In genomic region chr17:22217135-22217534, GRCh38 we compare ENCODE assay signal across 16 cellular contexts.
DNase-seq lines count a peak whose midpoint lies in the region; ATAC-seq, FAIRE-seq and TF ChIP-seq lines count a peak whose summit lies in the region.
"Had no signal": no experiment of that assay in that cellular context is flagged by ENCODE, and none has a peak within 500 bp of the region (broad histone marks: within the 10 kb centered on the region; RNA-seq: fewer than 3 reads in every experiment).

No MANE protein-coding gene starts in this region.

- no peak overlapping the region for H2BK120ac ChIP-seq in H1 (replicated peaks; ENCODE audit: low read depth, low read length)

- H3K79me2 ChIP-seq in H1 (ENCODE audit: control insufficient read depth in 1 of 2, insufficient read depth in 2 of 2, low read length in 2 of 2), result no peaks in the 10 kb centered on the region
- H3K79me2 ChIP-seq in osteoblast (ENCODE audit: insufficient read depth, low read length), result no peaks in the 10 kb centered on the region

- no peaks in the 10 kb centered on the region for H3K79me1 ChIP-seq in H1 (ENCODE audit: low read depth, low read length)

- 90% methylated on average over 27 of the region's 27 CpGs; no CpG with 5 or more reads in 1 of the 2 experiments for WGBS in H1 (ENCODE audit: extremely low coverage in 1 of 2, insufficient coverage in 1 of 2, insufficient read length in 1 of 2, insufficient replicate concordance in 2 of 2, low coverage in 1 of 2, low lambda C conversion rate in 2 of 2, missing lambda C conversion rate in 1 of 2), 2 experiments
- WGBS in testis, 2 donors, result 40 to 41% methylated on average over 27 of the region's 27 CpGs

- no peak overlapping the region for H3K18ac ChIP-seq in H1 (ENCODE audit: extremely low read depth, low read length)

- H4K20me1 ChIP-seq in H1 (replicated peaks in 1 of 2; ENCODE audit: control insufficient read depth in 1 of 2, insufficient read depth in 2 of 2, low read length in 2 of 2), result no peaks in the 10 kb centered on the region
- no peaks in the 10 kb centered on the region for H4K20me1 ChIP-seq in osteoblast (ENCODE audit: insufficient read depth, low read length)

- H2BK12ac ChIP-seq in H1 (ENCODE audit: low read depth, low read length), result no peak overlapping the region

- no peak overlapping the region for H4K91ac ChIP-seq in H1 (replicated peaks; ENCODE audit: insufficient read length, low read length)

- no peak for TF ChIP-seq RAD21 in H1 (IDR thresholded peaks at IDR 0.05 in 1 of 2, conservative IDR thresholded peaks at IDR 0.05 in 1 of 2; ENCODE audit: low read depth in 2 of 2, low read length in 2 of 2)

- ATAC-seq in foreskin keratinocyte (no peak), HG03460 (IDR thresholded peaks at IDR 0.05; ENCODE audit: unreplicated experiment) (no peak)

- intact Hi-C loops in testis (cut with DNase I; ENCODE audit: low total_unique reads), result no loop called here

- no peaks in the 10 kb centered on the region for H3K23me2 ChIP-seq in H1 (ENCODE audit: low read depth, low read length)

- H3K23ac ChIP-seq in H1 (ENCODE audit: insufficient read length), result no peak overlapping the region

- H2BK20ac ChIP-seq in H1 (ENCODE audit: low read length), result no peak overlapping the region

- no peak for FAIRE-seq in H1 (lab: Jason Lieb, UNC)

- TF ChIP-seq CTCF in H1 (IDR thresholded peaks at IDR 0.05; ENCODE audit: control extremely low read depth in 1 of 3, insufficient read depth in 1 of 3, low read depth in 1 of 3, low read length in 3 of 3) (no peak), testis (IDR thresholded peaks at IDR 0.05) (no peak), foreskin keratinocyte (conservative IDR thresholded peaks at IDR 0.05) (no peak), osteoblast (IDR thresholded peaks at IDR 0.05; ENCODE audit: extremely low read depth, low read depth, low read length) (no peak)

- no peak overlapping the region for H4K5ac ChIP-seq in H1 (ENCODE audit: insufficient read length, low read depth, low read length)

- H3K4ac ChIP-seq in H1 (replicated peaks; ENCODE audit: insufficient read length, low read depth, low read length), result no peak overlapping the region

- POLR2A ChIA-PET in H1 (lab: Charles Lee; ENCODE audit: partially characterized antibody), result no interaction called here

- no peak overlapping the region for H3K56ac ChIP-seq in H1 (replicated peaks; ENCODE audit: insufficient read length, low read depth, low read length)

- CTCF ChIA-PET in H1 (lab: Charles Lee; ENCODE audit: partially characterized antibody), result no interaction called here

- H2BK5ac ChIP-seq in H1 (ENCODE audit: low read depth, low read length), result no peak overlapping the region

- no peaks in the 10 kb centered on the region for H3K27me3 ChIP-seq in H7 (ENCODE audit: control insufficient read depth, insufficient read depth, low read length)
- no peaks in the 10 kb centered on the region for H3K27me3 ChIP-seq in H1 (replicated peaks in 1 of 4; ENCODE audit: control insufficient read depth in 3 of 4, extremely low read depth in 1 of 4, insufficient read depth in 3 of 4, low read length in 3 of 4)
- no peaks in the 10 kb centered on the region for H3K27me3 ChIP-seq in iPS-20b (ENCODE audit: insufficient read depth, low read length)
- H3K27me3 ChIP-seq in testis, result no peaks in the 10 kb centered on the region
- no peaks in the 10 kb centered on the region for H3K27me3 ChIP-seq in foreskin keratinocyte
- no peaks in the 10 kb centered on the region for H3K27me3 ChIP-seq in osteoblast (ENCODE audit: insufficient read depth, low read length)
- H3K27me3 ChIP-seq: SJSA1 had no signal

- no peak overlapping the region for H2AK5ac ChIP-seq in H1 (ENCODE audit: low read depth, low read length)

- H3K27ac ChIP-seq in H1 (ENCODE audit: low read depth, low read length) (no peak overlapping the region), iPS-20b (ENCODE audit: low read length) (no peak overlapping the region), testis (no peak overlapping the region), foreskin keratinocyte (no peak overlapping the region), osteoblast (ENCODE audit: low read depth, low read length) (no peak overlapping the region)
- H3K27ac ChIP-seq: GM23248, PC-9, SJSA1 had no signal

- TF ChIP-seq POLR2A in H1 (IDR thresholded peaks at IDR 0.05; ENCODE audit: control extremely low read depth in 1 of 2, low read depth in 2 of 2, low read length in 2 of 2) (no peak), testis (IDR thresholded peaks at IDR 0.05) (no peak)

- H2AFZ ChIP-seq in H1 (ENCODE audit: low read length) (no peak overlapping the region), osteoblast (ENCODE audit: low read length) (no peak overlapping the region)
- H2AFZ ChIP-seq: GM23248, PC-9 had no signal

- H3K4me1 ChIP-seq in H1 (replicated peaks in 1 of 4; ENCODE audit: control insufficient read depth in 3 of 4, insufficient read depth in 4 of 4, low read length in 3 of 4), result no peaks in the 10 kb centered on the region
- no peaks in the 10 kb centered on the region for H3K4me1 ChIP-seq in iPS-20b (ENCODE audit: insufficient read depth, low read length)
- peaks cover 13% of the 10 kb centered on the region for H3K4me1 ChIP-seq in testis
- no peaks in the 10 kb centered on the region for H3K4me1 ChIP-seq in foreskin keratinocyte
- H3K4me1 ChIP-seq in osteoblast (ENCODE audit: insufficient read depth, low read length), result no peaks in the 10 kb centered on the region
- H3K4me1 ChIP-seq: SJSA1 had no signal

- peak overlapping the region; percentile 16; the same call in 1 of the 2 replicates for H3K4me3 ChIP-seq in H7 (ENCODE audit: insufficient read depth, low read depth, low read length)
- peak overlapping the region in 1 of 4 experiments; percentile 17; a peak in 1 of 8 replicates for H3K4me3 ChIP-seq in H1 (ENCODE audit: extremely low read depth in 1 of 4, insufficient read depth in 2 of 4, low read depth in 3 of 4, low read length in 4 of 4)
- H3K4me3 ChIP-seq in iPS-20b (ENCODE audit: low read length), result peak overlapping the region; percentile 69; the same call in 1 of the 2 replicates
- peak overlapping the region; percentile 18 to 26 for H3K4me3 ChIP-seq in testis
- H3K4me3 ChIP-seq in osteoblast (ENCODE audit: insufficient read depth, low read length), result no peak overlapping the region
- H3K4me3 ChIP-seq: GM23248, PC-9, SJSA1 had no signal

- peak overlapping the region in 1 of 2 experiments; percentile 27; a peak in 1 of 4 replicates for H3K4me2 ChIP-seq in H1 (ENCODE audit: insufficient read depth in 1 of 2, low read depth in 2 of 2, low read length in 2 of 2)
- H3K4me2 ChIP-seq in osteoblast (ENCODE audit: insufficient read depth, low read length), result no peak overlapping the region
- H3K4me2 ChIP-seq: PC-9 had no signal

- H3K36me3 ChIP-seq in H7 (replicated peaks; ENCODE audit: control insufficient read depth, insufficient read depth, low read length), result no peaks in the 10 kb centered on the region
- no peaks in the 10 kb centered on the region for H3K36me3 ChIP-seq in H1 (ENCODE audit: control insufficient read depth in 2 of 4, insufficient read depth in 4 of 4, low read length in 3 of 4)
- no peaks in the 10 kb centered on the region for H3K36me3 ChIP-seq in iPS-20b (ENCODE audit: insufficient read depth, low read depth, low read length)
- H3K36me3 ChIP-seq in testis (ENCODE audit: low read depth, missing control alignments), result no peaks in the 10 kb centered on the region
- H3K36me3 ChIP-seq in osteoblast (ENCODE audit: insufficient read depth, low read length), result no peaks in the 10 kb centered on the region
- H3K36me3 ChIP-seq: SJSA1 had no signal

- no peak overlapping the region for H2BK15ac ChIP-seq in H1 (ENCODE audit: low read length)

- peak overlapping the region; percentile 79; the same call in 1 of the 2 replicates for H4K8ac ChIP-seq in H1 (ENCODE audit: extremely low read depth, insufficient read depth, low read length)

- peaks cover 7 to 58% of the 10 kb centered on the region in 2 experiments; a peak in 3 of 4 replicates for H3K9me3 ChIP-seq in H1 (ENCODE audit: insufficient read depth in 2 of 2, low read depth in 1 of 2, low read length in 1 of 2)
- H3K9me3 ChIP-seq in iPS-20b (ENCODE audit: insufficient read depth, low read depth, low read length), result no peaks in the 10 kb centered on the region
- H3K9me3 ChIP-seq in testis, result no peaks in the 10 kb centered on the region
- H3K9me3 ChIP-seq in osteoblast (ENCODE audit: low read depth, low read length), result no peaks in the 10 kb centered on the region
- H3K9me3 ChIP-seq: SJSA1 had no signal

- TF ChIP-seq EP300 in H1 (IDR thresholded peaks at IDR 0.05; ENCODE audit: borderline replicate concordance in 1 of 2, low read depth in 2 of 2, low read length in 2 of 2), result no peak

- H3K9ac ChIP-seq in H1 (replicated peaks in 1 of 4; ENCODE audit: extremely low read depth in 1 of 4, low read depth in 3 of 4, low read length in 3 of 4) (no peak overlapping the region), iPS-20b (ENCODE audit: low read depth, low read length) (peak overlapping the region; percentile 68; the same call in 1 of the 2 replicates)
- H3K9ac ChIP-seq: GM23248 had no signal

- H3K14ac ChIP-seq in H1 (ENCODE audit: insufficient read length), result no peak overlapping the region

- DNase-seq in H7 (peak; percentile 24), H1 (ENCODE audit: low read depth in 1 of 2, low spot score in 2 of 2) (peak in 1 of 2 experiments; percentile 52), testis (no peak), foreskin keratinocyte (no peak), osteoblast (ENCODE audit: insufficient read length, low spot score, missing footprints) (no peak)
- DNase-seq in activated CD8-positive, alpha-beta memory T cell treated with anti-CD3 and anti-CD28 coated beads, Interleukin-2, amount 50 U/mL, for 4 hours, result no peak
- DNase-seq: GM23248, KBM-7, NCI-H1417 treated with DMSO at 0.1 percent for 48 hours, NCI-H2171, NCI-H446 treated with DMSO at 0.1 percent for 48 hours, NCI-H774, PC-9 had no signal

TF ChIP-seq in H1, 55 proteins besides CTCF, POLR2A, EP300 and RAD21 (continues in another document):
- TF ChIP-seq POU5F1 (IDR thresholded peaks at IDR 0.05; ENCODE audit: low read depth, low read length) (no peak), SIN3A (conservative IDR thresholded peaks at IDR 0.05 in 1 of 2, IDR thresholded peaks at IDR 0.05 in 1 of 2; ENCODE audit: low read depth in 1 of 2, low read length in 2 of 2) (no peak), SP2 (IDR thresholded peaks at IDR 0.05; ENCODE audit: low read length) (no peak), JUN (IDR thresholded peaks at IDR 0.05; ENCODE audit: low read depth, low read length) (no peak), CBX5 (IDR thresholded peaks at IDR 0.05; ENCODE audit: low read depth, low read length) (no peak), SUZ12 (IDR thresholded peaks at IDR 0.05; ENCODE audit: low read length) (no peak), MAFK (IDR thresholded peaks at IDR 0.05; ENCODE audit: low read depth, low read length) (no peak), PHF8 (conservative IDR thresholded peaks at IDR 0.05; ENCODE audit: low read depth, low read length) (no peak)
